ENCODE assay signal across 1 cellular context in the genomic region with DNA sequence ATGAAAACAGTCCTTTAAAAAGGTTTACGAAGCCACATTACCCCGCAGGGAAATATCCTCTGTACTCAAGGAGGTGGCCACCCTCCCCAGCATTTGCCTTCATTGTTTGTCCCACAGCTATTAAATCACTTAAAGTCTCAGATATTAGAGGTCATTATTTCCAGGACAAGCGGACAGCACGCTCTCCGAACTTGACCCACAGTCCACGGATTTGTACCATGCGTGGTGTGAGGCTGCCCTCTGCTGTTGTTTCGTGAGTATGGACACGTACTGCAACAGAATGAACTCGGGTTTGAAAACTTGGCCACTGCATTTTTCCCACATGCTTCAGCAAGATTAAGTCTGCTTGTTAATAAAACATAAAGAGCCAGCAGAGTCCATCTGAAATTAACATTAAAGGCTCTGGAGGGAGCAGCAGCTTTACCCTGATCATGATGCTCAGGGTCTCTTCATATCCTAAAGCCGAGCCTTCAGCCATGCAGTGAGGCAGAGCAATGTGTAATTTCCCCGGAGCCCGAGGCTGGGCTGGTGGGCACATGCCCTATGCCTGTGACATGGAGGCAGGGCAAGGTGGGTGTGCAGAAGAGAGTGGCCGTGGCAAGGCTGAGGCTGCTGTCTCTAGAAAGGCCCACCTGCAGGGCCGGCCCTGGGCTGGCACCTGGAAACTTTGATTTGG.
TF ChIP-seq lines count a peak whose summit lies in the region.

No MANE protein-coding gene starts in this region.

TF ChIP-seq in HCT116, 20 proteins besides CTCF, POLR2A, EP300 and RAD21 (continued from another document):
- TF ChIP-seq, protein P1, sequence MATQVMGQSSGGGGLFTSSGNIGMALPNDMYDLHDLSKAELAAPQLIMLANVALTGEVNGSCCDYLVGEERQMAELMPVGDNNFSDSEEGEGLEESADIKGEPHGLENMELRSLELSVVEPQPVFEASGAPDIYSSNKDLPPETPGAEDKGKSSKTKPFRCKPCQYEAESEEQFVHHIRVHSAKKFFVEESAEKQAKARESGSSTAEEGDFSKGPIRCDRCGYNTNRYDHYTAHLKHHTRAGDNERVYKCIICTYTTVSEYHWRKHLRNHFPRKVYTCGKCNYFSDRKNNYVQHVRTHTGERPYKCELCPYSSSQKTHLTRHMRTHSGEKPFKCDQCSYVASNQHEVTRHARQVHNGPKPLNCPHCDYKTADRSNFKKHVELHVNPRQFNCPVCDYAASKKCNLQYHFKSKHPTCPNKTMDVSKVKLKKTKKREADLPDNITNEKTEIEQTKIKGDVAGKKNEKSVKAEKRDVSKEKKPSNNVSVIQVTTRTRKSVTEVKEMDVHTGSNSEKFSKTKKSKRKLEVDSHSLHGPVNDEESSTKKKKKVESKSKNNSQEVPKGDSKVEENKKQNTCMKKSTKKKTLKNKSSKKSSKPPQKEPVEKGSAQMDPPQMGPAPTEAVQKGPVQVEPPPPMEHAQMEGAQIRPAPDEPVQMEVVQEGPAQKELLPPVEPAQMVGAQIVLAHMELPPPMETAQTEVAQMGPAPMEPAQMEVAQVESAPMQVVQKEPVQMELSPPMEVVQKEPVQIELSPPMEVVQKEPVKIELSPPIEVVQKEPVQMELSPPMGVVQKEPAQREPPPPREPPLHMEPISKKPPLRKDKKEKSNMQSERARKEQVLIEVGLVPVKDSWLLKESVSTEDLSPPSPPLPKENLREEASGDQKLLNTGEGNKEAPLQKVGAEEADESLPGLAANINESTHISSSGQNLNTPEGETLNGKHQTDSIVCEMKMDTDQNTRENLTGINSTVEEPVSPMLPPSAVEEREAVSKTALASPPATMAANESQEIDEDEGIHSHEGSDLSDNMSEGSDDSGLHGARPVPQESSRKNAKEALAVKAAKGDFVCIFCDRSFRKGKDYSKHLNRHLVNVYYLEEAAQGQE (IDR thresholded peaks at IDR 0.05; ENCODE audit: low read depth), result no peak
- TF ChIP-seq POLR2AphosphoS5 (IDR thresholded peaks at IDR 0.05; ENCODE audit: low read depth, low read length) (no peak), ZFX (IDR thresholded peaks at IDR 0.05) (no peak), SP1 (IDR thresholded peaks at IDR 0.05; ENCODE audit: low read depth) (no peak), CBX3 (IDR thresholded peaks at IDR 0.05; ENCODE audit: low read depth) (no peak), EZH2phosphoT487 (IDR thresholded peaks at IDR 0.05; ENCODE audit: borderline replicate concordance) (no peak), SRF (IDR thresholded peaks at IDR 0.05; ENCODE audit: low read depth) (no peak), ELF1 (IDR thresholded peaks at IDR 0.05; ENCODE audit: borderline replicate concordance, low read depth) (no peak), FOSL1 (IDR thresholded peaks at IDR 0.05; ENCODE audit: low read depth) (no peak)
- TF ChIP-seq, protein P2, sequence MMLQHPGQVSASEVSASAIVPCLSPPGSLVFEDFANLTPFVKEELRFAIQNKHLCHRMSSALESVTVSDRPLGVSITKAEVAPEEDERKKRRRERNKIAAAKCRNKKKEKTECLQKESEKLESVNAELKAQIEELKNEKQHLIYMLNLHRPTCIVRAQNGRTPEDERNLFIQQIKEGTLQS (IDR thresholded peaks at IDR 0.05), result no peak
